12 cellular contexts compared by ENCODE assay signal in genomic region chr5:151076616-151077015, GRCh38. TPM values are rescaled to one million over a fixed set of nuclear protein-coding genes. Genes with fewer than 3 reads are reported as not detected.
DNase-seq lines count a peak whose midpoint lies in the region; ATAC-seq, FAIRE-seq and TF ChIP-seq lines count a peak whose summit lies in the region.
"Had no signal": no experiment of that assay in that cellular context is flagged by ENCODE, and none has a peak within 500 bp of the region (broad histone marks: within the 10 kb centered on the region; RNA-seq: fewer than 3 reads in every experiment).

No MANE protein-coding gene starts in this region.

- H3K36me3 ChIP-seq in SJSA1 (peaks cover 80% of the 10 kb centered on the region), keratinocyte (ENCODE audit: control insufficient read depth in 2 of 2, extremely low read depth in 1 of 2, insufficient read depth in 2 of 2, low read length in 2 of 2) (peaks cover 11 to 20% of the 10 kb centered on the region in 2 experiments), MG63 (peaks cover 18% of the 10 kb centered on the region)
- H3K36me3 ChIP-seq: thyroid gland had no signal

- intact Hi-C loops in activated CD8-positive, alpha-beta T cell treated with anti-CD3 and anti-CD28 coated beads for 36 hours (cut with micrococcal nuclease): no loop called here

- H3K4me3 ChIP-seq in SJSA1 (no peak overlapping the region), keratinocyte (ENCODE audit: control insufficient read depth in 2 of 3, extremely low read depth in 1 of 3, insufficient read depth in 2 of 3, low read depth in 1 of 3, low read length in 3 of 3) (no peak overlapping the region), MG63 (no peak overlapping the region)
- H3K4me3 ChIP-seq: thyroid gland had no signal

- peaks cover 75% of the 10 kb centered on the region for H3K4me1 ChIP-seq in SJSA1 (replicated peaks)
- H3K4me1 ChIP-seq in keratinocyte (ENCODE audit: control insufficient read depth, extremely low read depth, insufficient read depth, low read length): peaks cover 56% of the 10 kb centered on the region

- H2AFZ ChIP-seq in keratinocyte (ENCODE audit: control insufficient read depth, low read length): no peak overlapping the region

- POLR2A ChIA-PET in activated CD8-positive, alpha-beta T cell treated with anti-CD3 and anti-CD28 coated beads for 36 hours (lab: Charles Lee): interaction anchor here (1.2 to 6.6 kb wide), 2 partner anchors 9 to 14 kb away, joined by 5 to 36 read pairs; no protein-coding TSS in a partner anchor
- POLR2A ChIA-PET in activated CD8-positive, alpha-beta T cell treated with anti-CD3 and anti-CD28 coated beads, Interleukin-2, amount 10 ng/mL, durations not matched to agents 7 days and 5 days (lab: Charles Lee): interaction anchor here (1.1 kb wide), 1 partner anchor 10 kb away, joined by 3 read pairs; no protein-coding TSS in a partner anchor

- no peak for FAIRE-seq in keratinocyte (lab: Jason Lieb, UNC)

- peaks cover 70% of the 10 kb centered on the region for H3K4me1 Mint-ChIP-seq in activated CD8-positive, alpha-beta T cell treated with anti-CD3 and anti-CD28 coated beads for 36 hours (ENCODE audit: low read depth)
- peaks cover 61% of the 10 kb centered on the region for H3K4me1 Mint-ChIP-seq in activated CD8-positive, alpha-beta T cell treated with anti-CD3 and anti-CD28 coated beads, Interleukin-2, amount 10 ng/mL, durations not matched to agents 7 days and 5 days (ENCODE audit: low read depth)
- H3K4me1 Mint-ChIP-seq in stimulated activated memory B cell treated with anti-CD40 and anti-IgM and Interleukin-4, amounts not matched to agents 10 μg/mL and 1 μg/mL and 100 μg/mL, for 72 hours: peaks cover 85% of the 10 kb centered on the region

- no peaks in the 10 kb centered on the region for H4K20me1 ChIP-seq in keratinocyte (ENCODE audit: control insufficient read depth, extremely low read depth, insufficient read depth, low read length)

- peaks cover 76% of the 10 kb centered on the region for H3K36me3 Mint-ChIP-seq in activated CD8-positive, alpha-beta T cell treated with anti-CD3 and anti-CD28 coated beads for 36 hours (ENCODE audit: low read depth)
- peaks cover 70% of the 10 kb centered on the region for H3K36me3 Mint-ChIP-seq in activated CD8-positive, alpha-beta T cell treated with anti-CD3 and anti-CD28 coated beads, Interleukin-2, amount 10 ng/mL, durations not matched to agents 7 days and 5 days (ENCODE audit: low read depth)
- peaks cover 85% of the 10 kb centered on the region for H3K36me3 Mint-ChIP-seq in stimulated activated memory B cell treated with anti-CD40 and anti-IgM and Interleukin-4, amounts not matched to agents 10 μg/mL and 1 μg/mL and 100 μg/mL, for 72 hours

- no peak for DNase-seq in activated CD8-positive, alpha-beta T cell treated with anti-CD3 and anti-CD28 coated beads for 36 hours
- no peak for DNase-seq in activated CD8-positive, alpha-beta T cell treated with anti-CD3 and anti-CD28 coated beads, Interleukin-2, amount 10 ng/mL, durations not matched to agents 7 days and 5 days
- DNase-seq in SJSA1 (ENCODE audit: low read depth in 1 of 2, low spot score in 2 of 2): no peak
- DNase-seq in keratinocyte (ENCODE audit: low read depth, low spot score): no peak
- DNase-seq in NCI-H526 (lab: John Stamatoyannopoulos, UW): no peak
- DNase-seq in MG63: no peak
- DNase-seq: ACHN; activated CD8-positive, alpha-beta memory T cell treated with anti-CD3 and anti-CD28 coated beads for 24 hours; mesendoderm; thyroid gland had no signal

- H3K9me3 ChIP-seq in SJSA1 (replicated peaks) (no peaks in the 10 kb centered on the region), keratinocyte (ENCODE audit: control insufficient read depth, low read depth, low read length) (peaks cover 2% of the 10 kb centered on the region), MG63 (0 out of 2 replicates have a peak, but pooled peaks cover 3% of the 10 kb centered on the region)
- H3K9me3 ChIP-seq: thyroid gland had no signal

- peak overlapping the region; percentile 65 for H3K27ac Mint-ChIP-seq in activated CD8-positive, alpha-beta T cell treated with anti-CD3 and anti-CD28 coated beads for 36 hours
- H3K27ac Mint-ChIP-seq in activated CD8-positive, alpha-beta T cell treated with anti-CD3 and anti-CD28 coated beads, Interleukin-2, amount 10 ng/mL, durations not matched to agents 7 days and 5 days: no peak overlapping the region
- H3K27ac Mint-ChIP-seq in stimulated activated memory B cell treated with anti-CD40 and anti-IgM and Interleukin-4, amounts not matched to agents 10 μg/mL and 1 μg/mL and 100 μg/mL, for 72 hours: peak overlapping the region; percentile 88

- dilution Hi-C loops in keratinocyte (cut with MboI; ENCODE audit: extremely low pct_ligation_motif_present, low sequenced_read_pairs): no loop called here

- H3K27ac ChIP-seq in SJSA1 (peak overlapping the region; percentile 61), keratinocyte (ENCODE audit: control insufficient read depth, insufficient read depth, low read length) (peak overlapping the region; percentile 82)

- H3K9ac ChIP-seq in keratinocyte (ENCODE audit: control insufficient read depth, extremely low read depth, insufficient read depth, low read length): peak overlapping the region; percentile 61

- no peak for ATAC-seq in activated CD8-positive, alpha-beta T cell treated with anti-CD3 and anti-CD28 coated beads for 36 hours
- no peak for ATAC-seq in activated CD8-positive, alpha-beta T cell treated with anti-CD3 and anti-CD28 coated beads, Interleukin-2, amount 10 ng/mL, durations not matched to agents 7 days and 5 days
- ATAC-seq in stimulated activated memory B cell treated with anti-CD40 and anti-IgM and Interleukin-4, amounts not matched to agents 10 μg/mL and 1 μg/mL and 100 μg/mL, for 72 hours: no peak
- no peak for ATAC-seq in HG02938 (IDR thresholded peaks at IDR 0.05; ENCODE audit: unreplicated experiment)

- no peaks in the 10 kb centered on the region for H3K9me3 Mint-ChIP-seq in activated CD8-positive, alpha-beta T cell treated with anti-CD3 and anti-CD28 coated beads for 36 hours
- no peaks in the 10 kb centered on the region for H3K9me3 Mint-ChIP-seq in activated CD8-positive, alpha-beta T cell treated with anti-CD3 and anti-CD28 coated beads, Interleukin-2, amount 10 ng/mL, durations not matched to agents 7 days and 5 days (ENCODE audit: insufficient read depth)
- no peaks in the 10 kb centered on the region for H3K9me3 Mint-ChIP-seq in stimulated activated memory B cell treated with anti-CD40 and anti-IgM and Interleukin-4, amounts not matched to agents 10 μg/mL and 1 μg/mL and 100 μg/mL, for 72 hours

- peak overlapping the region; percentile 63 for H3K4me2 ChIP-seq in keratinocyte (ENCODE audit: control insufficient read depth, extremely low read depth, insufficient read depth, low read depth, low read length)

- CTCF ChIA-PET in activated CD8-positive, alpha-beta T cell treated with anti-CD3 and anti-CD28 coated beads for 36 hours (lab: Charles Lee): interaction anchor here (0.7 to 1.8 kb wide), 4 partner anchors 13 to 39 kb away, joined by 3 to 10 read pairs (median 4); no protein-coding TSS in a partner anchor
- CTCF ChIA-PET in activated CD8-positive, alpha-beta T cell treated with anti-CD3 and anti-CD28 coated beads, Interleukin-2, amount 10 ng/mL, durations not matched to agents 7 days and 5 days (lab: Charles Lee): interaction anchor here (1.2 to 9.8 kb wide), 2 partner anchors 27 to 39 kb away, joined by 3 to 67 read pairs; no protein-coding TSS in a partner anchor

- peaks cover 2% of the 10 kb centered on the region for H3K9me1 ChIP-seq in keratinocyte (ENCODE audit: control insufficient read depth, extremely low read depth, insufficient read depth, low read length)

- H3K27me3 ChIP-seq in SJSA1 (replicated peaks): no peaks in the 10 kb centered on the region
- no peaks in the 10 kb centered on the region for H3K27me3 ChIP-seq in keratinocyte (ENCODE audit: control insufficient read depth, extremely low read depth, insufficient read depth, low read length)
- no peaks in the 10 kb centered on the region for H3K27me3 ChIP-seq in MG63
- H3K27me3 ChIP-seq: thyroid gland had no signal

- H3K79me2 ChIP-seq in keratinocyte (ENCODE audit: control insufficient read depth, insufficient read depth, low read length): peaks cover 73% of the 10 kb centered on the region

- H3K27me3 Mint-ChIP-seq in activated CD8-positive, alpha-beta T cell treated with anti-CD3 and anti-CD28 coated beads for 36 hours: no peaks in the 10 kb centered on the region
- no peaks in the 10 kb centered on the region for H3K27me3 Mint-ChIP-seq in activated CD8-positive, alpha-beta T cell treated with anti-CD3 and anti-CD28 coated beads, Interleukin-2, amount 10 ng/mL, durations not matched to agents 7 days and 5 days (ENCODE audit: low read depth)
- no peaks in the 10 kb centered on the region for H3K27me3 Mint-ChIP-seq in stimulated activated memory B cell treated with anti-CD40 and anti-IgM and Interleukin-4, amounts not matched to agents 10 μg/mL and 1 μg/mL and 100 μg/mL, for 72 hours

- H3K4me3 Mint-ChIP-seq in activated CD8-positive, alpha-beta T cell treated with anti-CD3 and anti-CD28 coated beads for 36 hours: peak overlapping the region; percentile 85
- no peak overlapping the region for H3K4me3 Mint-ChIP-seq in activated CD8-positive, alpha-beta T cell treated with anti-CD3 and anti-CD28 coated beads, Interleukin-2, amount 10 ng/mL, durations not matched to agents 7 days and 5 days
- H3K4me3 Mint-ChIP-seq in stimulated activated memory B cell treated with anti-CD40 and anti-IgM and Interleukin-4, amounts not matched to agents 10 μg/mL and 1 μg/mL and 100 μg/mL, for 72 hours: peak overlapping the region; percentile 85

- TF ChIP-seq CTCF in activated CD8-positive, alpha-beta T cell treated with anti-CD3 and anti-CD28 coated beads for 36 hours (IDR thresholded peaks at IDR 0.05): no peak
- TF ChIP-seq CTCF in keratinocyte (optimal IDR thresholded peaks at IDR 0.05 in 1 of 3, IDR thresholded peaks at IDR 0.05 in 1 of 3, conservative IDR thresholded peaks at IDR 0.05 in 1 of 3; ENCODE audit: extremely low read depth in 1 of 3, insufficient read depth in 2 of 3, low read length in 3 of 3): peak in 1 of 3 experiments; percentile 9

RNA-seq across cellular contexts. Expression of gene TNIP1, which starts 4.2 kb away (rescaled TPM):
- 100 to 1,000 TPM; 222 TPM for total RNA-seq in activated CD8-positive, alpha-beta T cell treated with anti-CD3 and anti-CD28 coated beads for 36 hours
- 100 to 1,000 TPM; 132 to 138 TPM for total RNA-seq in activated CD8-positive, alpha-beta T cell treated with anti-CD3 and anti-CD28 coated beads, Interleukin-2, amount 10 ng/mL, durations not matched to agents 7 days and 5 days
- 263 and 296 TPM in 2 replicates for total RNA-seq in SJSA1 (2014; rRNA removed; shearing (Covaris generic))
- 43.4 to 98.3 TPM (median 47.9 TPM) in 3 replicates for polyA plus RNA-seq in keratinocyte
- polyA plus RNA-seq in keratinocyte (2011; ENCODE audit: low read depth): 188 TPM
- polyA plus RNA-seq in keratinocyte (2011; cell fraction: cytosol; rRNA removed): 71.4 and 109 TPM in 2 replicates
- 67.6 and 70.0 TPM in 2 replicates for polyA plus RNA-seq in keratinocyte (2011; cell fraction: nucleus; rRNA removed)
- polyA plus RNA-seq in keratinocyte (2012; ENCODE audit: low replicate concordance): 63.7 and 120 TPM in 2 replicates
- polyA minus RNA-seq in keratinocyte: 82.8 to 116 TPM (median 88.8 TPM) in 3 replicates
- polyA minus RNA-seq in keratinocyte (2011; cell fraction: cytosol; rRNA and poly(A)+ RNA removed): 146 TPM
- polyA minus RNA-seq in keratinocyte (2011; cell fraction: nucleus; rRNA and poly(A)+ RNA removed): 54.0 and 61.1 TPM in 2 replicates
- 74.2 and 76.6 TPM in 2 replicates for total RNA-seq in MG63 (2014; rRNA removed; shearing (Covaris generic); ENCODE audit: low replicate concordance)

RNA-seq across cellular contexts. Expression of gene GPX3, which starts 56.2 kb away (rescaled TPM):
- total RNA-seq in activated CD8-positive, alpha-beta T cell treated with anti-CD3 and anti-CD28 coated beads for 36 hours: not detected
- total RNA-seq in activated CD8-positive, alpha-beta T cell treated with anti-CD3 and anti-CD28 coated beads, Interleukin-2, amount 10 ng/mL, durations not matched to agents 7 days and 5 days: not detected
- total RNA-seq in SJSA1 (2014; rRNA removed; shearing (Covaris generic)): 10.5 and 12.2 TPM in 2 replicates
- 116 to 139 TPM (median 120 TPM) in 3 replicates for polyA plus RNA-seq in keratinocyte
- polyA plus RNA-seq in keratinocyte (2011; ENCODE audit: low read depth): 13.2 TPM
- 136 and 153 TPM in 2 replicates for polyA plus RNA-seq in keratinocyte (2011; cell fraction: cytosol; rRNA removed)
- 50.9 and 59.3 TPM in 2 replicates for polyA plus RNA-seq in keratinocyte (2011; cell fraction: nucleus; rRNA removed)
- 55.1 and 80.1 TPM in 2 replicates for polyA plus RNA-seq in keratinocyte (2012; ENCODE audit: low replicate concordance)
- 81.1 to 249 TPM (median 142 TPM) in 3 replicates for polyA minus RNA-seq in keratinocyte
- 69.8 TPM for polyA minus RNA-seq in keratinocyte (2011; cell fraction: cytosol; rRNA and poly(A)+ RNA removed)
- polyA minus RNA-seq in keratinocyte (2011; cell fraction: nucleus; rRNA and poly(A)+ RNA removed): 22.4 and 33.4 TPM in 2 replicates
- total RNA-seq in MG63 (2014; rRNA removed; shearing (Covaris generic); ENCODE audit: low replicate concordance): 2.3 and 5.6 TPM in 2 replicates
